Comparison of ENCODE assay signal across 16 cellular contexts in genomic region chr20:46396052-46396451, GRCh38. TPM values are rescaled to one million over a fixed set of nuclear protein-coding genes. Genes with fewer than 3 reads are reported as not detected.
DNase-seq lines count a peak whose midpoint lies in the region; ATAC-seq and TF ChIP-seq lines count a peak whose summit lies in the region.
"Had no signal": no experiment of that assay in that cellular context is flagged by ENCODE, and none has a peak within 500 bp of the region (broad histone marks: within the 10 kb centered on the region; RNA-seq: fewer than 3 reads in every experiment).

No MANE protein-coding gene starts in this region.

- H3K9me3 Mint-ChIP-seq in CD14-positive monocyte (no peaks in the 10 kb centered on the region), progenitor cell of endocrine pancreas (ENCODE audit: low read depth) (no peaks in the 10 kb centered on the region)
- no peaks in the 10 kb centered on the region for H3K9me3 Mint-ChIP-seq in activated T-helper 17 cell treated with anti-CD3 and anti-CD28 coated beads, Interleukin-2, amount 50 U/mL, for 72 hours
- H3K9me3 Mint-ChIP-seq: CD8-positive, alpha-beta T cell; H9 had no signal

- H3K36me3 Mint-ChIP-seq in CD14-positive monocyte (peaks cover 49 to 50% of the 10 kb centered on the region in 2 donors), progenitor cell of endocrine pancreas (ENCODE audit: insufficient read depth) (peaks cover 20% of the 10 kb centered on the region)
- peaks cover 87% of the 10 kb centered on the region for H3K36me3 Mint-ChIP-seq in activated T-helper 17 cell treated with anti-CD3 and anti-CD28 coated beads, Interleukin-2, amount 50 U/mL, for 72 hours (ENCODE audit: low read depth)

- H3K4me3 Mint-ChIP-seq in CD14-positive monocyte (no peak overlapping the region), progenitor cell of endocrine pancreas (ENCODE audit: low read depth) (no peak overlapping the region)
- H3K4me3 Mint-ChIP-seq in activated T-helper 17 cell treated with anti-CD3 and anti-CD28 coated beads, Interleukin-2, amount 50 U/mL, for 72 hours, result no peak overlapping the region
- H3K4me3 Mint-ChIP-seq: B cell; CD8-positive, alpha-beta T cell; H9 had no signal

- intact Hi-C loops in CD14-positive monocyte (cut with micrococcal nuclease), result no loop called here

- no peak for DNase-seq in CD14-positive monocyte (ENCODE audit: low spot score)
- peak; percentile 42 for DNase-seq in midbrain (lab: John Stamatoyannopoulos, UW)
- DNase-seq in progenitor cell of endocrine pancreas (ENCODE audit: low spot score, unreplicated experiment), result no peak
- DNase-seq in NCI-H2081 (lab: John Stamatoyannopoulos, UW), result no peak
- no peak for DNase-seq in SW 1271 (lab: John Stamatoyannopoulos, UW)
- DNase-seq: ACHN; CD8-positive, alpha-beta T cell; COR-L47; DMS153; DMS79 treated with DMSO at 0.1 percent for 48 hours; EL; GOT3; H9 had no signal

- H3K27ac Mint-ChIP-seq in CD14-positive monocyte (peak overlapping the region in 4 of 7 donors; percentile 38 to 69 (median 53)), progenitor cell of endocrine pancreas (peak overlapping the region; percentile 87)
- peak overlapping the region; percentile 33 for H3K27ac Mint-ChIP-seq in activated T-helper 17 cell treated with anti-CD3 and anti-CD28 coated beads, Interleukin-2, amount 50 U/mL, for 72 hours
- H3K27ac Mint-ChIP-seq: B cell; CD8-positive, alpha-beta T cell had no signal

- TF ChIP-seq CTCF in CD14-positive monocyte (IDR thresholded peaks at IDR 0.05), result no peak
- TF ChIP-seq CTCF in progenitor cell of endocrine pancreas (IDR thresholded peaks at IDR 0.05; ENCODE audit: unreplicated experiment), result no peak

- no peak for ATAC-seq in activated T-helper 17 cell treated with anti-CD3 and anti-CD28 coated beads, Interleukin-2, amount 50 U/mL, for 72 hours (replicated peaks)
- ATAC-seq in GM18498 (IDR thresholded peaks at IDR 0.05; ENCODE audit: unreplicated experiment), result no peak
- ATAC-seq: CD8-positive, alpha-beta T cell had no signal

- H3K27me3 Mint-ChIP-seq in CD14-positive monocyte (ENCODE audit: low read depth in 3 of 3), result no peaks in the 10 kb centered on the region
- H3K27me3 Mint-ChIP-seq in activated T-helper 17 cell treated with anti-CD3 and anti-CD28 coated beads, Interleukin-2, amount 50 U/mL, for 72 hours, result no peaks in the 10 kb centered on the region
- H3K27me3 Mint-ChIP-seq in progenitor cell of endocrine pancreas, result no peaks in the 10 kb centered on the region
- H3K27me3 Mint-ChIP-seq: B cell had no signal

- H3K4me1 Mint-ChIP-seq in CD14-positive monocyte, result peaks cover 64% of the 10 kb centered on the region
- H3K4me1 Mint-ChIP-seq in activated T-helper 17 cell treated with anti-CD3 and anti-CD28 coated beads, Interleukin-2, amount 50 U/mL, for 72 hours, result peaks cover 36% of the 10 kb centered on the region
- H3K4me1 Mint-ChIP-seq in progenitor cell of endocrine pancreas (ENCODE audit: low read depth), result peaks cover 35% of the 10 kb centered on the region

RNA-seq across cellular contexts. Expression of gene ELMO2, which starts 10.4 kb away (rescaled TPM):
- polyA plus RNA-seq in CD14-positive monocyte, result 10 to 100 TPM; 35.3 to 42.3 TPM
- total RNA-seq in activated T-helper 17 cell treated with anti-CD3 and anti-CD28 coated beads, Interleukin-2, amount 50 U/mL, for 72 hours, result 10 to 100 TPM; 54.6 to 57.2 TPM
- total RNA-seq in progenitor cell of endocrine pancreas, result 77.2 and 79.6 TPM in 2 replicates

Comparison
In these comparisons a context has a peak if more than half of its experiments do, and no peak if none do; other contexts are left out.
1. H3K27ac Mint-ChIP-seq: peak in every context shown above with its lines; median percentile 87 in progenitor cell of endocrine pancreas; 53 in CD14-positive monocyte; 33 in activated T-helper 17 cell treated with anti-CD3 and anti-CD28 coated beads, Interleukin-2, amount 50 U/mL, for 72 hours.